ENCODE assay signal across 3 cellular contexts in genomic region chr2:96329870-96330269, GRCh38.
TF ChIP-seq lines count a peak whose summit lies in the region.

No MANE protein-coding gene starts in this region.

TF ChIP-seq in IMR-90, 13 proteins besides CTCF, POLR2A, EP300 and RAD21:
- no peak for TF ChIP-seq RCOR1 (IDR thresholded peaks at IDR 0.05; ENCODE audit: insufficient replicate concordance, low read length)
- TF ChIP-seq CEBPB (IDR thresholded peaks at IDR 0.05; ENCODE audit: low read depth, low read length) = peak; percentile 69

TF ChIP-seq in K562, 482 proteins besides CTCF, POLR2A, EP300 and RAD21:
- TF ChIP-seq SOX6 (IDR thresholded peaks at IDR 0.05) (no peak), CEBPB (tag; IDR thresholded peaks at IDR 0.05) (peak; percentile 71), CEBPG (CRISPR knock-in tag; IDR thresholded peaks at IDR 0.05) (no peak), CEBPG (tag; conservative IDR thresholded peaks at IDR 0.05 in 1 of 2, IDR thresholded peaks at IDR 0.05 in 1 of 2) (peak in 1 of 2 experiments; percentile 74; a peak in 2 of 4 replicates), PCBP2 (IDR thresholded peaks at IDR 0.05; ENCODE audit: low read depth, low read length, poor library complexity, severe bottlenecking) (no peak)

TF ChIP-seq in HepG2, 621 proteins besides CTCF, POLR2A, EP300 and RAD21:
- no peak for TF ChIP-seq ZNF577 (CRISPR knock-in tag; IDR thresholded peaks at IDR 0.05; ENCODE audit: borderline replicate concordance, low read depth)
- TF ChIP-seq CEBPB (IDR thresholded peaks at IDR 0.05; ENCODE audit: borderline replicate concordance, low read depth, low read length) = peak; percentile 69
